ENCODE assay signal across 8 cellular contexts in genomic region chr10:104274762-104275721, GRCh38. TPM values are rescaled to one million over a fixed set of nuclear protein-coding genes. Genes with fewer than 3 reads are reported as not detected.
A peak's percentile ranks its signal among the peaks of the same experiment; 100 is the strongest.
DNase-seq lines count a peak whose midpoint lies in the region; ATAC-seq and TF ChIP-seq lines count a peak whose summit lies in the region.

No MANE protein-coding gene starts in this region.

- H3K9me3 Mint-ChIP-seq in stimulated activated naive CD8-positive, alpha-beta T cell treated with anti-CD3 and anti-CD28 coated beads, Interleukin-15, Interleukin-2, amounts not matched to agents 100 ng/mL and 50 ng/mL, for 24 hours = no peaks in the 10 kb centered on the region

- no peaks in the 10 kb centered on the region for H3K36me3 Mint-ChIP-seq in stimulated activated naive CD8-positive, alpha-beta T cell treated with anti-CD3 and anti-CD28 coated beads, Interleukin-15, Interleukin-2, amounts not matched to agents 100 ng/mL and 50 ng/mL, for 24 hours (ENCODE audit: low read depth)

- 17 to 23% methylated on average over 42 of the region's 42 CpGs for WGBS in lung, 2 donors

- TF ChIP-seq CTCF in lung (IDR thresholded peaks at IDR 0.05; ENCODE audit: control extremely low read depth, extremely low read depth) = peak; percentile 57

- H3K9me3 ChIP-seq in HUES48 (ENCODE audit: control insufficient read depth, insufficient read depth, low read length) (no peaks in the 10 kb centered on the region), lung (ENCODE audit: control insufficient read depth in 2 of 2, insufficient read depth in 1 of 2, low read length in 1 of 2) (no peaks in the 10 kb centered on the region)

- peaks cover 11% of the 10 kb centered on the region for H3K27me3 ChIP-seq in HUES48 (ENCODE audit: control insufficient read depth, insufficient read depth, low read length)
- H3K27me3 ChIP-seq in lung (ENCODE audit: control insufficient read depth, insufficient read depth) = no peaks in the 10 kb centered on the region

- peak overlapping the region; percentile 53 for H3K4me3 Mint-ChIP-seq in stimulated activated naive CD8-positive, alpha-beta T cell treated with anti-CD3 and anti-CD28 coated beads, Interleukin-15, Interleukin-2, amounts not matched to agents 100 ng/mL and 50 ng/mL, for 24 hours

- peak overlapping the region; percentile 36; the same call in 1 of the 2 replicates for H3K9ac ChIP-seq in HUES48 (ENCODE audit: low read depth, low read length)

- no peaks in the 10 kb centered on the region for H3K36me3 ChIP-seq in HUES48 (ENCODE audit: control insufficient read depth, insufficient read depth, low read length)
- no peaks in the 10 kb centered on the region for H3K36me3 ChIP-seq in lung (ENCODE audit: control insufficient read depth in 2 of 2, insufficient read depth in 2 of 2, low read length in 2 of 2)

- H3K4me1 ChIP-seq in HUES48 (ENCODE audit: control insufficient read depth, insufficient read depth, low read length) = no peaks in the 10 kb centered on the region
- H3K4me1 ChIP-seq in lung (ENCODE audit: control insufficient read depth in 2 of 2, insufficient read depth in 2 of 2, low read length in 2 of 2) = peaks cover 0 to 2% of the 10 kb centered on the region in 2 donors

- H3K4me3 ChIP-seq in HUES48 (ENCODE audit: low read depth, low read length) (peak overlapping the region; percentile 57), lung (peak overlapping the region; percentile 27)

- DNase-seq in 8988T (peak; percentile 74), ecto neural progenitor cell (ENCODE audit: low spot score) (peak; percentile 77), lung (ENCODE audit: low spot score) (peak; percentile 57), NCI-H774 (lab: John Stamatoyannopoulos, UW) (no peak)
- DNase-seq in activated CD4-positive, alpha-beta T cell treated with anti-CD3 and anti-CD28 coated beads, Interleukin-2, amount 50 U/mL, for 1 hour = peak; percentile 41

- peaks cover 13% of the 10 kb centered on the region for H3K27me3 Mint-ChIP-seq in stimulated activated naive CD8-positive, alpha-beta T cell treated with anti-CD3 and anti-CD28 coated beads, Interleukin-15, Interleukin-2, amounts not matched to agents 100 ng/mL and 50 ng/mL, for 24 hours

- H3K4me1 Mint-ChIP-seq in stimulated activated naive CD8-positive, alpha-beta T cell treated with anti-CD3 and anti-CD28 coated beads, Interleukin-15, Interleukin-2, amounts not matched to agents 100 ng/mL and 50 ng/mL, for 24 hours (ENCODE audit: low read depth) = peaks cover 5% of the 10 kb centered on the region

- peak; percentile 86 for ATAC-seq in GM19023 (IDR thresholded peaks at IDR 0.05; ENCODE audit: unreplicated experiment)
- ATAC-seq in lung (ENCODE audit: insufficient read depth, low FRiP score) = peak; percentile 89

- H3K27ac Mint-ChIP-seq in stimulated activated naive CD8-positive, alpha-beta T cell treated with anti-CD3 and anti-CD28 coated beads, Interleukin-15, Interleukin-2, amounts not matched to agents 100 ng/mL and 50 ng/mL, for 24 hours = no peak overlapping the region

- H3K27ac ChIP-seq in HUES48 (ENCODE audit: low read depth, low read length) (no peak overlapping the region), lung (ENCODE audit: low read depth in 1 of 2, low read length in 1 of 2) (peak overlapping the region in 1 of 2 donors; percentile 70)

RNA-seq across cellular contexts. Expression of gene GSTO2, which starts 6.1 kb away (rescaled TPM):
- 10 to 100 TPM; 10.6 to 13.5 TPM for total RNA-seq in lung
- polyA plus RNA-seq in lung = 10 to 100 TPM in 1 of 2 donors, 1 to 10 TPM in 1; 6.6 to 25.9 TPM

RNA-seq across cellular contexts. Expression of gene GSTO1, which starts 20.4 kb away (rescaled TPM):
- 100 to 1,000 TPM in 1 of 2 donors, 10 to 100 TPM in 1; 47.2 to 130 TPM for total RNA-seq in lung
- 100 to 1,000 TPM; 205 to 244 TPM for polyA plus RNA-seq in lung

RNA-seq across cellular contexts. Expression of gene CFAP43, which starts 42.9 kb away (rescaled TPM):
- 10 to 100 TPM; 30.0 to 71.6 TPM for total RNA-seq in lung
- 10 to 100 TPM in 1 of 2 donors, 1 to 10 TPM in 1; 8.4 to 10.1 TPM for polyA plus RNA-seq in lung
